ENCODE assay signal across 8 cellular contexts in the genomic region with DNA sequence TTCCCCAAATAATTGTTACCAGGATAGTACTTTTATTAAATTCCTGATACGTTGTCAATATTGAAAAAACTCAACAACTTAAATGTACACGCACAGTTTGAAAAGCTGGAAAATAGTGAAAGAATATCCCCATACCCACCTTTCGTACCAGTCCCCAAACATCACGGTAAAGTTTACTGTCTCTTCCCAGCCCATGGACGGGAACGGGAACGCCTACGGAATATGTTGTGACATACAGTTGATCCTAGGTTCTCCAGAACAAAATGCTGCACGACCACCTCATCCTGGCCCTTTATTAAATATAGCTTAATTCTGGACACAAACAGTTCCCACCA. TPM values are rescaled to one million over a fixed set of nuclear protein-coding genes. Genes with fewer than 3 reads are reported as not detected.
DNase-seq lines count a peak whose midpoint lies in the region; ATAC-seq, FAIRE-seq and TF ChIP-seq lines count a peak whose summit lies in the region.

No MANE protein-coding gene starts in this region.

- H3K27me3 Mint-ChIP-seq in activated B cell treated with CpG ODN at 0.5 μM for 24 hours = no peaks in the 10 kb centered on the region

- ATAC-seq in activated B cell treated with CpG ODN at 0.5 μM for 24 hours (ENCODE audit: low read depth) = no peak
- no peak for ATAC-seq in GM18498 (IDR thresholded peaks at IDR 0.05; ENCODE audit: unreplicated experiment)

- peaks cover 23% of the 10 kb centered on the region for H3K4me1 Mint-ChIP-seq in activated B cell treated with CpG ODN at 0.5 μM for 24 hours

- H3K9me3 Mint-ChIP-seq in activated B cell treated with CpG ODN at 0.5 μM for 24 hours = no peaks in the 10 kb centered on the region

- H3K27ac ChIP-seq in small intestine (ENCODE audit: low read depth in 1 of 2, low read length in 1 of 2) = peak overlapping the region; percentile 78 to 96

- no peak for FAIRE-seq in small intestine (lab: Jason Lieb, UNC)

- CTCF ChIA-PET in activated B cell treated with CpG ODN at 0.5 μM for 24 hours (lab: Charles Lee) = interaction anchor here (0.9 to 1.4 kb wide), 2 partner anchors 15 to 145 kb away, joined by 4 read pairs; no protein-coding TSS in a partner anchor

- peaks cover 15% of the 10 kb centered on the region for H3K36me3 Mint-ChIP-seq in activated B cell treated with CpG ODN at 0.5 μM for 24 hours (ENCODE audit: low read depth)

- H3K9me3 ChIP-seq in small intestine (ENCODE audit: control insufficient read depth, low read depth) = no peaks in the 10 kb centered on the region

- 5 to 8% (median 6%) methylated on average over 9 of the region's 9 CpGs for WGBS in small intestine, 3 donors

- H3K4me3 ChIP-seq in small intestine (ENCODE audit: low read depth in 1 of 2, low read length in 2 of 2) = peak overlapping the region; percentile 87 to 91

- peaks cover 0 to 4% of the 10 kb centered on the region in 2 donors for H3K4me1 ChIP-seq in small intestine (ENCODE audit: control insufficient read depth in 2 of 2, insufficient read depth in 1 of 2, low read depth in 1 of 2, low read length in 1 of 2)

- H3K27ac Mint-ChIP-seq in activated B cell treated with CpG ODN at 0.5 μM for 24 hours = peak overlapping the region; percentile 90

- POLR2A ChIA-PET in activated B cell treated with CpG ODN at 0.5 μM for 24 hours (lab: Charles Lee) = interaction anchor here (0.5 to 1.7 kb wide), 4 partner anchors 16 to 1295 kb away, joined by 3 to 16 read pairs (median 4); partner anchors contain the start of genes CBLL1, COG5, DUS4L and NAMPT

- DNase-seq in NCI-H82 (lab: John Stamatoyannopoulos, UW) = peak; percentile 78
- DNase-seq in NCI-H82 treated with DMSO at 0.1 percent for 48 hours (lab: John Stamatoyannopoulos, UW; ENCODE audit: unreplicated experiment) = no peak
- no peak for DNase-seq in activated B cell treated with CpG ODN at 0.5 μM for 24 hours
- peak; percentile 24 for DNase-seq in hepatic stellate cell (ENCODE audit: low spot score)
- DNase-seq in small intestine = no peak
- DNase-seq in ureter (ENCODE audit: low spot score) = no peak
- DNase-seq in epidermal melanocyte (ENCODE audit: insufficient read length, low spot score) = no peak

- no peaks in the 10 kb centered on the region for H3K36me3 ChIP-seq in small intestine (ENCODE audit: control insufficient read depth in 2 of 2, insufficient read depth in 2 of 2, low read length in 2 of 2)

- no peaks in the 10 kb centered on the region for H3K27me3 ChIP-seq in small intestine (ENCODE audit: control insufficient read depth in 2 of 2, insufficient read depth in 2 of 2, low read length in 2 of 2)

- no peak for TF ChIP-seq CTCF in activated B cell treated with CpG ODN at 0.5 μM for 24 hours (IDR thresholded peaks at IDR 0.05)

- intact Hi-C loops in activated B cell treated with CpG ODN at 0.5 μM for 24 hours (cut with micrococcal nuclease) = no loop called here

- peak overlapping the region; percentile 95 for H3K4me3 Mint-ChIP-seq in activated B cell treated with CpG ODN at 0.5 μM for 24 hours

RNA-seq across cellular contexts. Expression of gene BCAP29, which starts 0.5 kb away (rescaled TPM):
- total RNA-seq in activated B cell treated with CpG ODN at 0.5 μM for 24 hours = 23.9 and 24.9 TPM in 2 replicates
- polyA plus RNA-seq in small intestine = 10 to 100 TPM; 16.8 to 39.6 (median 18.6) TPM
- 66.2 TPM for total RNA-seq in ureter

RNA-seq across cellular contexts. Expression of gene DUS4L, which starts 15.7 kb away (rescaled TPM):
- 11.0 and 14.6 TPM in 2 replicates for total RNA-seq in activated B cell treated with CpG ODN at 0.5 μM for 24 hours
- 1 to 10 TPM; 3.5 to 4.7 (median 3.8) TPM for polyA plus RNA-seq in small intestine
- total RNA-seq in ureter = 14.8 TPM

RNA-seq across cellular contexts. Expression of gene COG5, which starts 15.8 kb away (rescaled TPM):
- total RNA-seq in activated B cell treated with CpG ODN at 0.5 μM for 24 hours = 40.6 and 47.0 TPM in 2 replicates
- 10 to 100 TPM; 10.3 to 13.4 (median 11.6) TPM for polyA plus RNA-seq in small intestine
- total RNA-seq in ureter = 63.4 TPM

Comparison
In these comparisons a context has a peak if more than half of its experiments do, and no peak if none do; other contexts are left out.
1. DNase-seq: peak in NCI-H82 (single experiment) and hepatic stellate cell (single experiment); none in NCI-H82 treated with DMSO at 0.1 percent for 48 hours (single experiment), activated B cell treated with CpG ODN at 0.5 μM for 24 hours (single experiment), small intestine (single experiment), ureter (single experiment) and epidermal melanocyte (single experiment).